9 cellular contexts compared by ENCODE assay signal in the genomic region with DNA sequence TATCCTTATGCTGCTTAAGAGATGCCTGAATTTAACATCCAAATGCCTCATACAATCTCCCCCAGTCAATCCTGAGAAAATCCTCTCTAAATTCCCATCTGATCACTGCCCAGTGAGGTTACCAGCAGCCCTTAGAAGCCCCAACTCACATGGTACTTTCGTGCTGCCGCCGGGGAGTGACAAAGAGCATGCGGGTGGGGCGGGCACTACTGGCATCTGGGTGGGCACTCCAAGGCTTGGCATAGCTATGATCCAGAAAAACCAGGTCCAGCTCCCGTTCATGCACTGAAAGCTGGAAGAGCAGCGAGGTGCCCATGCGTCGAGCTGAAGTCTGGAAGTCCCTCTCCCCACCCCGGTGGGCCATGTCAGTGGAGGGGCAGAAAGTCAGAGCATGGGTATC. TPM values are rescaled to one million over a fixed set of nuclear protein-coding genes. Genes with fewer than 3 reads are reported as not detected.
DNase-seq lines count a peak whose midpoint lies in the region; FAIRE-seq and TF ChIP-seq lines count a peak whose summit lies in the region.
"Had no signal": no experiment of that assay in that cellular context is flagged by ENCODE, and none has a peak within 500 bp of the region (broad histone marks: within the 10 kb centered on the region; RNA-seq: fewer than 3 reads in every experiment).

No MANE protein-coding gene starts in this region.

- H3K4me3 ChIP-seq in HEK293 (ENCODE audit: low read depth, low read length) (peak overlapping the region; percentile 74), right atrium auricular region (peak overlapping the region; percentile 62 to 69), skeletal muscle satellite cell (ENCODE audit: low read length) (peak overlapping the region; percentile 91)

- no peak for TF ChIP-seq POLR2A in GM12891 (IDR thresholded peaks at IDR 0.05; ENCODE audit: low read depth, low read length)

- POLR2A ChIA-PET in HEK293 (lab: Yijun Ruan, JAX): interaction anchor here (1.3 kb wide), 1 partner anchor 100 kb away, joined by 3 read pairs; no protein-coding TSS in a partner anchor

- H3K36me3 ChIP-seq in HEK293 (ENCODE audit: control insufficient read depth in 2 of 2, insufficient read depth in 1 of 2, low read length in 2 of 2) (peaks cover 34 to 44% of the 10 kb centered on the region in 2 experiments; a peak in 2 of 3 replicates), right atrium auricular region (peaks cover 12% of the 10 kb centered on the region), skeletal muscle satellite cell (ENCODE audit: insufficient read depth, low read length) (peaks cover 16% of the 10 kb centered on the region)

- DNase-seq in right atrium auricular region (ENCODE audit: low spot score): no peak
- no peak for DNase-seq in GM12891 (ENCODE audit: insufficient read length, low spot score)
- no peak for DNase-seq in HCEC 1CT
- no peak for DNase-seq in AG08396 (ENCODE audit: low spot score)
- no peak for DNase-seq in effector CD8-positive, alpha-beta T cell (lab: John Stamatoyannopoulos, UW)

- peak overlapping the region; percentile 94 for H3K9ac ChIP-seq in skeletal muscle satellite cell (ENCODE audit: low read depth, low read length)

- no peak for FAIRE-seq in GM12891 (lab: Jason Lieb, UNC)

- peak overlapping the region; percentile 51; the same call in 1 of the 2 replicates for H3K27ac ChIP-seq in HEK293 (ENCODE audit: extremely low read depth, low read depth, low read length)
- peak overlapping the region; percentile 86; the same call in 1 of the 2 replicates for H3K27ac ChIP-seq in VCaP
- H3K27ac ChIP-seq in right atrium auricular region: peak overlapping the region; percentile 93

- H3K27me3 ChIP-seq in right atrium auricular region (no peaks in the 10 kb centered on the region), skeletal muscle satellite cell (ENCODE audit: control insufficient read depth, insufficient read depth, low read length) (no peaks in the 10 kb centered on the region)

- TF ChIP-seq CTCF in HEK293 (tag by site-specific recombination; IDR thresholded peaks at IDR 0.05): no peak
- no peak for TF ChIP-seq CTCF in VCaP (conservative IDR thresholded peaks at IDR 0.05)
- no peak for TF ChIP-seq CTCF in right atrium auricular region (IDR thresholded peaks at IDR 0.05)

- peak overlapping the region; percentile 86 for H3K4me2 ChIP-seq in skeletal muscle satellite cell (ENCODE audit: low read length)

- H3K9me3 ChIP-seq in HEK293 (ENCODE audit: control insufficient read depth, insufficient read depth, low read depth, low read length) (no peaks in the 10 kb centered on the region), right atrium auricular region (no peaks in the 10 kb centered on the region), skeletal muscle satellite cell (replicated peaks; ENCODE audit: low read length) (no peaks in the 10 kb centered on the region)

- CTCF ChIA-PET in HEK293 (lab: Yijun Ruan, JAX): interaction anchor here (1.1 to 1.5 kb wide), 2 partner anchors 74 to 164 kb away, joined by 3 to 5 read pairs; no protein-coding TSS in a partner anchor

- H3K4me1 ChIP-seq in HEK293 (ENCODE audit: control insufficient read depth, insufficient read depth, low read length) (peaks cover 5% of the 10 kb centered on the region; the same call in 1 of the 2 replicates), right atrium auricular region (peaks cover 4 to 37% of the 10 kb centered on the region in 2 donors), skeletal muscle satellite cell (ENCODE audit: control insufficient read depth, insufficient read depth, low read length) (peaks cover 23% of the 10 kb centered on the region)

TF ChIP-seq in HEK293, 187 proteins besides CTCF, POLR2A, EP300 and RAD21:
- TF ChIP-seq, protein P1, sequence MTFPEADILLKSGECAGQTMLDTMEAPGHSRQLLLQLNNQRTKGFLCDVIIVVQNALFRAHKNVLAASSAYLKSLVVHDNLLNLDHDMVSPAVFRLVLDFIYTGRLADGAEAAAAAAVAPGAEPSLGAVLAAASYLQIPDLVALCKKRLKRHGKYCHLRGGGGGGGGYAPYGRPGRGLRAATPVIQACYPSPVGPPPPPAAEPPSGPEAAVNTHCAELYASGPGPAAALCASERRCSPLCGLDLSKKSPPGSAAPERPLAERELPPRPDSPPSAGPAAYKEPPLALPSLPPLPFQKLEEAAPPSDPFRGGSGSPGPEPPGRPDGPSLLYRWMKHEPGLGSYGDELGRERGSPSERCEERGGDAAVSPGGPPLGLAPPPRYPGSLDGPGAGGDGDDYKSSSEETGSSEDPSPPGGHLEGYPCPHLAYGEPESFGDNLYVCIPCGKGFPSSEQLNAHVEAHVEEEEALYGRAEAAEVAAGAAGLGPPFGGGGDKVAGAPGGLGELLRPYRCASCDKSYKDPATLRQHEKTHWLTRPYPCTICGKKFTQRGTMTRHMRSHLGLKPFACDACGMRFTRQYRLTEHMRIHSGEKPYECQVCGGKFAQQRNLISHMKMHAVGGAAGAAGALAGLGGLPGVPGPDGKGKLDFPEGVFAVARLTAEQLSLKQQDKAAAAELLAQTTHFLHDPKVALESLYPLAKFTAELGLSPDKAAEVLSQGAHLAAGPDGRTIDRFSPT (tag by site-specific recombination; IDR thresholded peaks at IDR 0.05): 0 out of 2 replicates have a peak, but pooled peaks have one; percentile 45
- TF ChIP-seq ZNF335 (tag by site-specific recombination; conservative IDR thresholded peaks at IDR 0.05) (peak; percentile 81), ZNF654 (tag by site-specific recombination; IDR thresholded peaks at IDR 0.05; ENCODE audit: low read depth) (no peak)

TF ChIP-seq in GM12891, 5 proteins besides CTCF, POLR2A, EP300 and RAD21:
- TF ChIP-seq PAX5 (IDR thresholded peaks at IDR 0.05; ENCODE audit: insufficient read depth, low read length, severe bottlenecking): no peak
- TF ChIP-seq TAF1 (IDR thresholded peaks at IDR 0.05; ENCODE audit: low read depth, low read length): no peak
- no peak for TF ChIP-seq POLR2AphosphoS5 (IDR thresholded peaks at IDR 0.05; ENCODE audit: low read depth, low read length)
- no peak for TF ChIP-seq POU2F2 (IDR thresholded peaks at IDR 0.05; ENCODE audit: low read depth, low read length)
- TF ChIP-seq SPI1 (IDR thresholded peaks at IDR 0.05; ENCODE audit: low read depth, low read length): no peak

RNA-seq across cellular contexts. Expression of gene KANSL3, which starts 1.3 kb away (rescaled TPM):
- total RNA-seq in right atrium auricular region: 10 to 100 TPM; 27.3 to 29.4 TPM
- total RNA-seq in skeletal muscle satellite cell (2012; rRNA removed): 13.3 and 14.7 TPM in 2 replicates
- polyA plus RNA-seq in GM12891 (2012; ENCODE audit: low read depth, missing spikeins): 10.7 TPM

RNA-seq across cellular contexts. Expression of gene FER1L5, which starts 5.8 kb away (rescaled TPM):
- total RNA-seq in right atrium auricular region: not detected
- total RNA-seq in skeletal muscle satellite cell (2012; rRNA removed): 0.22 and 0.25 TPM in 2 replicates
- not detected for polyA plus RNA-seq in GM12891 (2012; ENCODE audit: low read depth, missing spikeins)
- total RNA-seq: NCI-H460 had no signal
